In the genomic region with DNA sequence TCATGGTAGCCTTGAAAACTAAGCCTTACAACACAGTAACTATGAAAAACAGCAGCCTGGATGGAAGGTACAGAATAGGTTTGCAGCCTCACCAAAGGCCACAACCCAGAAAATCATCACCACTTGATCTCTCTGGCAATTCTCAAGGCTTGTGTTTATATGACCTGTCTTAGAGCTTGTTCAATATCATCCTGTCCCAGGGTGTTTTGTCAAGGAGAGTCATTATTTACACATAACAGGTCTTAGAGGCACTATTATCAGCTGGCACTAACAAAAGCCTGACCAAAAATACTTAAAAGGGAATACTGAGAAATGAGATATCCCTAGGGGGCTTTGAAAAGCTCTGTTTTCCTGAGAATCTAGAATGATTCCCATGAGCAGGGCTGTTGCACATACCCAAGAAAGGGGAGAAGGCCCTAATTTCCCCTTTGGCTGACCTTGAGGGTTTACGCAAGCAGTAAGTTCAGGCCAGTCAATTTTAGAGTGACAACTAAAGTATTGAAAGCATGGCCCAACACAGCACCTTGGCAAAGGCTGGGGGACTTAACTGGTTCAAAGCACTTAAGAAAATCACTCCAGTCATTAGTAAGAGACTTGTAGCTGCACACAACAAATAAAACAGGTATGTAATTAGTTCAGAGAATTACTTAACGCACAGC, we compare ENCODE assay signal across 15 cellular contexts. TPM values are rescaled to one million over a fixed set of nuclear protein-coding genes. Genes with fewer than 3 reads are reported as not detected.
DNase-seq lines count a peak whose midpoint lies in the region; ATAC-seq, FAIRE-seq and TF ChIP-seq lines count a peak whose summit lies in the region.
"Had no signal": no experiment of that assay in that cellular context is flagged by ENCODE, and none has a peak within 500 bp of the region (broad histone marks: within the 10 kb centered on the region; RNA-seq: fewer than 3 reads in every experiment).

No MANE protein-coding gene starts in this region.

- H3K27ac Mint-ChIP-seq in H9: peak overlapping the region in 1 of 3 experiments; percentile 56; a peak in 3 of 7 replicates
- H3K27ac Mint-ChIP-seq: activated CD8-positive, alpha-beta memory T cell treated with anti-CD3 and anti-CD28 coated beads, Interleukin-2, amount 10 ng/mL, durations not matched to agents 7 days and 5 days had no signal

- no peak overlapping the region for H2BK12ac ChIP-seq in H9 (ENCODE audit: insufficient read length, low read depth, low read length)

- intact Hi-C loops in left ventricle myocardium inferior (cut with micrococcal nuclease): no loop called here
- intact Hi-C loops in pancreas (cut with DNase I): no loop called here

- H2BK20ac ChIP-seq in H9 (ENCODE audit: low read depth, low read length, poor library complexity, severe bottlenecking): no peak overlapping the region

- H3K36me3 Mint-ChIP-seq in H9 (ENCODE audit: insufficient read depth in 1 of 3, low read depth in 3 of 3): peaks cover 25 to 39% (median 33%) of the 10 kb centered on the region in 3 experiments

- peak in 3 of 4 donors; percentile 17 to 49 (median 44) for ATAC-seq in pancreas
- ATAC-seq: activated CD8-positive, alpha-beta memory T cell treated with anti-CD3 and anti-CD28 coated beads, Interleukin-2, amount 10 ng/mL, durations not matched to agents 7 days and 5 days had no signal

- no peak overlapping the region for H4K8ac ChIP-seq in H9 (replicated peaks; ENCODE audit: insufficient read length, low read depth, low read length)

- no peak overlapping the region for H4K5ac ChIP-seq in H9 (ENCODE audit: insufficient read length, low read depth, low read length)

- H2AFZ ChIP-seq in H9 (ENCODE audit: low read length): no peak overlapping the region
- H2AFZ ChIP-seq: parathyroid adenoma had no signal

- no peaks in the 10 kb centered on the region for H3K27me3 ChIP-seq in left ventricle myocardium inferior (ENCODE audit: low read depth)
- no peaks in the 10 kb centered on the region for H3K27me3 ChIP-seq in pancreas
- H3K27me3 ChIP-seq in H9 (ENCODE audit: insufficient read depth, low read length): no peaks in the 10 kb centered on the region

- no peak overlapping the region for H2BK15ac ChIP-seq in H9 (ENCODE audit: low read depth, low read length)

- H2AK5ac ChIP-seq in H9 (ENCODE audit: insufficient read length, low read length): no peak overlapping the region

- no peak overlapping the region for H3K18ac ChIP-seq in H9 (ENCODE audit: insufficient read length, low read depth, low read length)

- no peak for DNase-seq in GM12892 (ENCODE audit: insufficient read length)
- DNase-seq in NCI-H2227 (lab: John Stamatoyannopoulos, UW; ENCODE audit: unreplicated experiment): peak; percentile 24
- DNase-seq in left ventricle myocardium inferior: no peak
- DNase-seq in pancreas: no peak
- no peak for DNase-seq in RPMI8226
- DNase-seq in H4 (ENCODE audit: low spot score): no peak
- DNase-seq in H9: no peak
- no peak for DNase-seq in SK-N-DZ (ENCODE audit: low spot score)
- DNase-seq: activated CD8-positive, alpha-beta memory T cell treated with anti-CD3 and anti-CD28 coated beads, Interleukin-2, amount 10 ng/mL, durations not matched to agents 7 days and 5 days; activated naive CD4-positive, alpha-beta T cell; foreskin fibroblast; NCI-H345; OCI-M1 had no signal

- no peak overlapping the region for H3K14ac ChIP-seq in H9 (ENCODE audit: insufficient read depth, low read length)

- H3K27me3 Mint-ChIP-seq in H9 (ENCODE audit: low read depth): no peaks in the 10 kb centered on the region
- H3K27me3 Mint-ChIP-seq: activated CD8-positive, alpha-beta memory T cell treated with anti-CD3 and anti-CD28 coated beads, Interleukin-2, amount 10 ng/mL, durations not matched to agents 7 days and 5 days; brain had no signal

- peaks cover 3 to 4% of the 10 kb centered on the region in 2 experiments for H3K9me3 Mint-ChIP-seq in H9
- H3K9me3 Mint-ChIP-seq: brain had no signal

- FAIRE-seq in GM12892 (lab: Jason Lieb, UNC): peak; percentile 82
- no peak for FAIRE-seq in pancreas (lab: Jason Lieb, UNC)

- H3K23ac ChIP-seq in H9 (ENCODE audit: insufficient read length, low read depth, low read length): no peak overlapping the region

- H3K23me2 ChIP-seq in H9 (ENCODE audit: insufficient read length, low read depth, low read length, poor library complexity, severe bottlenecking): no peaks in the 10 kb centered on the region

- H2BK5ac ChIP-seq in H9 (ENCODE audit: insufficient read length, low read length): no peak overlapping the region

- no peak overlapping the region for H3K4me3 Mint-ChIP-seq in H9
- H3K4me3 Mint-ChIP-seq: activated CD8-positive, alpha-beta memory T cell treated with anti-CD3 and anti-CD28 coated beads, Interleukin-2, amount 10 ng/mL, durations not matched to agents 7 days and 5 days; brain had no signal

- no peak overlapping the region for H3K4me2 ChIP-seq in H9 (ENCODE audit: insufficient read depth, insufficient read length, low read length)

- TF ChIP-seq CTCF in left ventricle myocardium inferior (IDR thresholded peaks at IDR 0.05; ENCODE audit: borderline replicate concordance) (no peak), pancreas (IDR thresholded peaks at IDR 0.05) (no peak), H9 (conservative IDR thresholded peaks at IDR 0.05) (no peak)

- no peaks in the 10 kb centered on the region for H3K9me3 ChIP-seq in left ventricle myocardium inferior (replicated peaks)
- H3K9me3 ChIP-seq in pancreas: no peaks in the 10 kb centered on the region
- no peaks in the 10 kb centered on the region for H3K9me3 ChIP-seq in H9 (ENCODE audit: control insufficient read depth, low read depth, low read length)

- H3K9ac ChIP-seq in H9 (ENCODE audit: extremely low read depth, insufficient read length, low read length): no peak overlapping the region
- H3K9ac ChIP-seq: parathyroid adenoma had no signal

- H3K4ac ChIP-seq in H9 (ENCODE audit: low read depth, low read length): no peak overlapping the region

- H3K4me1 Mint-ChIP-seq in H9: peaks cover 49 to 50% of the 10 kb centered on the region in 2 experiments

- H3K4me1 ChIP-seq in left ventricle myocardium inferior (peaks cover 20% of the 10 kb centered on the region), pancreas (peaks cover 0 to 11% (median 8%) of the 10 kb centered on the region in 3 donors), H9 (ENCODE audit: insufficient read depth, low read length) (peaks cover 10% of the 10 kb centered on the region; the same call in 1 of the 2 replicates)
- H3K4me1 ChIP-seq: parathyroid adenoma had no signal

- 81% methylated on average over 2 of the region's 2 CpGs for WGBS in pancreas, 2 donors
- WGBS in H9 (ENCODE audit: extremely low coverage, insufficient read length, low lambda C conversion rate): no CpG with 5 or more reads among the region's 2 CpGs

- H4K91ac ChIP-seq in H9 (ENCODE audit: insufficient read length, low read depth, low read length): no peak overlapping the region

- H3K36me3 ChIP-seq in left ventricle myocardium inferior (peaks cover 20% of the 10 kb centered on the region), pancreas (no peaks in the 10 kb centered on the region)

- H3K56ac ChIP-seq in H9 (ENCODE audit: insufficient read length, low read depth, low read length): no peak overlapping the region

- H4K20me1 ChIP-seq in H9 (ENCODE audit: control insufficient read depth, insufficient read depth, insufficient read length): no peaks in the 10 kb centered on the region

- H2BK120ac ChIP-seq in H9 (ENCODE audit: low read depth, low read length, poor library complexity, severe bottlenecking): no peak overlapping the region

- peaks cover 46% of the 10 kb centered on the region; the same call in 1 of the 2 replicates for H3K79me2 ChIP-seq in H9 (ENCODE audit: insufficient read depth, low read length)

- H3T11ph ChIP-seq in H9 (ENCODE audit: low read length): no peak overlapping the region

- no peak overlapping the region for H3K4me3 ChIP-seq in left ventricle myocardium inferior
- no peak overlapping the region for H3K4me3 ChIP-seq in pancreas

- H3K27ac ChIP-seq in left ventricle myocardium inferior (replicated peaks): peak overlapping the region; percentile 70
- H3K27ac ChIP-seq in pancreas: no peak overlapping the region
- no peak overlapping the region for H3K27ac ChIP-seq in H9 (ENCODE audit: insufficient read length, low read depth, low read length)
- H3K27ac ChIP-seq: parathyroid adenoma had no signal

- no peak for TF ChIP-seq POLR2A in GM12892 (IDR thresholded peaks at IDR 0.05; ENCODE audit: low read depth, low read length)

- peaks cover 14% of the 10 kb centered on the region for H3K79me1 ChIP-seq in H9 (ENCODE audit: insufficient read depth, low read depth, low read length, poor library complexity, severe bottlenecking)

RNA-seq across cellular contexts. Expression of a gene that starts 7.9 kb away (rescaled TPM):
- 36.8 TPM for polyA plus RNA-seq in GM12892 (2012; ENCODE audit: missing spikeins)
- 18.7 TPM for total RNA-seq in left ventricle myocardium inferior
- total RNA-seq in pancreas: 10 to 100 TPM in 3 of 6 donors, 1 to 10 TPM in 3; 8.3 to 14.2 (median 11.6) TPM
- 10 to 100 TPM in 1 of 2 donors, 1 to 10 TPM in 1; 7.7 to 18.5 TPM for polyA plus RNA-seq in pancreas
- total RNA-seq in H4 (2014; rRNA removed; shearing (Covaris generic)): 42.0 and 46.9 TPM in 2 replicates
- total RNA-seq in H9 (2021): 90.4 and 92.0 TPM in 2 replicates
- 17.2 and 21.5 TPM in 2 replicates for polyA plus RNA-seq in SK-N-DZ (2014; cell fraction: cytosol; rRNA removed)
- 10.2 and 14.9 TPM in 2 replicates for polyA plus RNA-seq in SK-N-DZ (2014; cell fraction: nucleus; rRNA removed)
